In the genomic region with DNA sequence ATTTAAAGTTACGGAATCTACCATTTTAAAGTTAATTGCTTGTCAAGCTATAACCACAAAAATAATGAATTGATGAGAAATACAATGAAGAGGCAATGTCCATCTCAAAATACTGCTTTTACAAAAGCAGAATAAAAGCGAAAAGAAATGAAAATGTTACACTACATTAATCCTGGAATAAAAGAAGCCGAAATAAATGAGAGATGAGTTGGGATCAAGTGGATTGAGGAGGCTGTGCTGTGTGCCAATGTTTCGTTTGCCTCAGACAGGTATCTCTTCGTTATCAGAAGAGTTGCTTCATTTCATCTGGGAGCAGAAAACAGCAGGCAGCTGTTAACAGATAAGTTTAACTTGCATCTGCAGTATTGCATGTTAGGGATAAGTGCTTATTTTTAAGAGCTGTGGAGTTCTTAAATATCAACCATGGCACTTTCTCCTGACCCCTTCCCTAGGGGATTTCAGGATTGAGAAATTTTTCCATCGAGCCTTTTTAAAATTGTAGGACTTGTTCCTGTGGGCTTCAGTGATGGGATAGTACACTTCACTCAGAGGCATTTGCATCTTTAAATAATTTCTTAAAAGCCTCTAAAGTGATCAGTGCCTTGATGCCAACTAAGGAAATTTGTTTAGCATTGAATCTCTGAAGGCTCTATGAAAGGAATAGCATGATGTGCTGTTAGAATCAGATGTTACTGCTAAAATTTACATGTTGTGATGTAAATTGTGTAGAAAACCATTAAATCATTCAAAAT, we compare ENCODE assay signal across 8 cellular contexts. TPM values are rescaled to one million over a fixed set of nuclear protein-coding genes. Genes with fewer than 3 reads are reported as not detected.
DNase-seq lines count a peak whose midpoint lies in the region; ATAC-seq and TF ChIP-seq lines count a peak whose summit lies in the region.

No MANE protein-coding gene starts in this region.

- H3K4me1 ChIP-seq in BE2C (0 out of 2 replicates have a peak, but pooled peaks cover 4% of the 10 kb centered on the region), mucosa of stomach (ENCODE audit: control insufficient read depth, insufficient read depth, low read length) (peaks cover 37% of the 10 kb centered on the region)

- TF ChIP-seq CTCF in BE2C (IDR thresholded peaks at IDR 0.05; ENCODE audit: low read depth, low read length) = no peak

- H3K27me3 ChIP-seq in BE2C (0 out of 2 replicates have a peak, but pooled peaks cover 9% of the 10 kb centered on the region), mucosa of stomach (ENCODE audit: control insufficient read depth, insufficient read depth, low read length) (no peaks in the 10 kb centered on the region)

- peak overlapping the region; percentile 100 for H3K27ac ChIP-seq in KOPT-K1 (ENCODE audit: low read depth, low read length, poor library complexity, severe bottlenecking)

- H3K9me3 ChIP-seq in BE2C (no peaks in the 10 kb centered on the region), KOPT-K1 (ENCODE audit: insufficient read depth, low read length, poor library complexity, severe bottlenecking) (no peaks in the 10 kb centered on the region), mucosa of stomach (ENCODE audit: control insufficient read depth, low read length) (no peaks in the 10 kb centered on the region)

- H3K36me3 ChIP-seq in BE2C (peaks cover 78% of the 10 kb centered on the region), KOPT-K1 (ENCODE audit: insufficient read depth, low read length) (peaks cover 74% of the 10 kb centered on the region), mucosa of stomach (ENCODE audit: control insufficient read depth, insufficient read depth, low read length) (peaks cover 52% of the 10 kb centered on the region)

- peak overlapping the region; percentile 99 for H3K9ac ChIP-seq in mucosa of stomach (ENCODE audit: low read length)

- DNase-seq in BE2C (no peak), cerebellar cortex (ENCODE audit: low spot score) (peak; percentile 26), midbrain (lab: John Stamatoyannopoulos, UW) (no peak), Ammon's horn (ENCODE audit: low spot score) (no peak), SIG-M5 (lab: John Stamatoyannopoulos, UW) (no peak)

- H3K4me3 ChIP-seq in BE2C (ENCODE audit: low read depth, low read length) = peak overlapping the region; percentile 96
- H3K4me3 ChIP-seq in mucosa of stomach (ENCODE audit: low read length) = peak overlapping the region; percentile 99

- no peak for ATAC-seq in activated CD4-positive, CD25-positive, alpha-beta regulatory T cell treated with anti-CD3 and anti-CD28 coated beads, Interleukin-2, amount 50 U/mL, for 24 hours

RNA-seq across cellular contexts. Expression of a gene that starts 4.2 kb away (rescaled TPM):
- 273 TPM for polyA plus RNA-seq in BE2C (2012; ENCODE audit: insufficient read depth, insufficient read length, low read depth)

RNA-seq across cellular contexts. Expression of a gene that starts 21.9 kb away (rescaled TPM):
- polyA plus RNA-seq in BE2C (2012; ENCODE audit: insufficient read depth, insufficient read length, low read depth) = 66.9 TPM

RNA-seq across cellular contexts. Expression of a gene that starts 55.1 kb away (rescaled TPM):
- polyA plus RNA-seq in BE2C (2012; ENCODE audit: insufficient read depth, insufficient read length, low read depth) = 99.8 TPM
